Comparison of ENCODE assay signal across 17 cellular contexts in the genomic region with DNA sequence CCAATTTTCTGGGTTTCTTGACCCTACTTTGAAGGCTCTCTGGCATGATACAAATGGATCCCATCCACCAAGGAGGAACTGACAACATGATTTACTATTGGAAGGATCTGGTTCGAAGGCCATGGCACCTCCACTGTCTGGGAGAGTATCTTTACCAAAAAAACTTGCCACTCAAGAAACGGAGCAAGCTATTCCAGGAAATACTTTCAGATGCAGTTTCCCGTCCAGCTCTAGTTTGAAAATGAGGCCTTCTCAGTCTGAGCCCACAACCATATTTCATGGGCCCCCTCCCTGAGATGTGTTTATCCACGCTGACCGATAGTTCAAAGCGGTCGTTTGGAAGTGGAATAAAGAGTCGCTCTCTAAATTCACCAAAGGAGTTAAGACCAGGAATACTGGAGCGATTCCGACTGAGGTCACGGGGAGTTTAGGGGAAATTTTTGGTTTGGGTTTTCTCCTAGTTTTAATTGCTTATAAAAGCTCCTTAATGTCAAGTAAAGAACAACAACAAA.
DNase-seq lines count a peak whose midpoint lies in the region; ATAC-seq, FAIRE-seq and TF ChIP-seq lines count a peak whose summit lies in the region.
"Had no signal": no experiment of that assay in that cellular context is flagged by ENCODE, and none has a peak within 500 bp of the region (broad histone marks: within the 10 kb centered on the region; RNA-seq: fewer than 3 reads in every experiment).

No MANE protein-coding gene starts in this region.

- H3K4me2 ChIP-seq in GM23338 (no peak overlapping the region), H1 (ENCODE audit: insufficient read depth in 1 of 2, low read depth in 2 of 2, low read length in 2 of 2) (no peak overlapping the region)

- 87% methylated on average over 11 of the region's 11 CpGs; no CpG with 5 or more reads in 1 of the 2 experiments for WGBS in H1 (ENCODE audit: extremely low coverage in 1 of 2, insufficient coverage in 1 of 2, insufficient read length in 1 of 2, insufficient replicate concordance in 2 of 2, low coverage in 1 of 2, low lambda C conversion rate in 2 of 2, missing lambda C conversion rate in 1 of 2), 2 experiments
- 57 to 69% methylated on average over 11 of the region's 11 CpGs for WGBS in lung, 2 donors

- H3K27me3 ChIP-seq in GM23338 (ENCODE audit: insufficient read depth) (no peaks in the 10 kb centered on the region), H1 (replicated peaks in 1 of 4; ENCODE audit: control insufficient read depth in 3 of 4, extremely low read depth in 1 of 4, insufficient read depth in 3 of 4, low read length in 3 of 4) (no peaks in the 10 kb centered on the region; a peak in 1 of 7 replicates), lung (ENCODE audit: control insufficient read depth, insufficient read depth) (no peaks in the 10 kb centered on the region)

- TF ChIP-seq EP300 in H1 (IDR thresholded peaks at IDR 0.05; ENCODE audit: borderline replicate concordance in 1 of 2, low read depth in 2 of 2, low read length in 2 of 2): no peak

- DNase-seq in GM23338 (ENCODE audit: low spot score): no peak
- no peak for DNase-seq in H1 (ENCODE audit: low read depth in 1 of 2, low spot score in 2 of 2)
- DNase-seq in lung (ENCODE audit: low spot score): no peak
- no peak for DNase-seq in inferior parietal cortex (ENCODE audit: extremely low spot score)
- DNase-seq in central memory CD4-positive, alpha-beta T cell: no peak
- no peak for DNase-seq in cerebellum (ENCODE audit: low spot score)
- DNase-seq: activated CD4-positive, alpha-beta T cell treated with anti-CD3 and anti-CD28 coated beads, Interleukin-2, amount 10 ng/mL, durations not matched to agents 7 days and 5 days; AML-193; DMS79; erythroblast; naive thymus-derived CD8-positive, alpha-beta T cell; NCI-H1048; NCI-H226; OCI-M1 had no signal

- H2BK20ac ChIP-seq in H1 (ENCODE audit: low read length): no peak overlapping the region

- H3K36me3 ChIP-seq in GM23338 (ENCODE audit: insufficient read depth) (no peaks in the 10 kb centered on the region), H1 (ENCODE audit: control insufficient read depth in 2 of 4, insufficient read depth in 4 of 4, low read length in 3 of 4) (peaks cover 0 to 5% (median 2%) of the 10 kb centered on the region in 4 experiments; a peak in 2 of 8 replicates), lung (ENCODE audit: control insufficient read depth in 2 of 2, insufficient read depth in 2 of 2, low read length in 2 of 2) (peaks cover 0 to 4% of the 10 kb centered on the region in 2 donors)

- no peak overlapping the region for H4K5ac ChIP-seq in H1 (ENCODE audit: insufficient read length, low read depth, low read length)

- no peak overlapping the region for H2AK5ac ChIP-seq in H1 (ENCODE audit: low read depth, low read length)

- no peak for TF ChIP-seq RAD21 in H1 (IDR thresholded peaks at IDR 0.05 in 1 of 2, conservative IDR thresholded peaks at IDR 0.05 in 1 of 2; ENCODE audit: low read depth in 2 of 2, low read length in 2 of 2)

- no peak for FAIRE-seq in H1 (lab: Jason Lieb, UNC)

- H3K56ac ChIP-seq in H1 (replicated peaks; ENCODE audit: insufficient read length, low read depth, low read length): no peak overlapping the region

- H2BK5ac ChIP-seq in H1 (ENCODE audit: low read depth, low read length): no peak overlapping the region

- H3K18ac ChIP-seq in H1 (ENCODE audit: extremely low read depth, low read length): no peak overlapping the region

- H2BK120ac ChIP-seq in H1 (replicated peaks; ENCODE audit: low read depth, low read length): no peak overlapping the region

- H3K4me1 ChIP-seq in GM23338 (ENCODE audit: insufficient read depth) (no peaks in the 10 kb centered on the region; the same call in 1 of the 2 replicates), H1 (replicated peaks in 1 of 4; ENCODE audit: control insufficient read depth in 3 of 4, insufficient read depth in 4 of 4, low read length in 3 of 4) (no peaks in the 10 kb centered on the region; a peak in 1 of 7 replicates), lung (ENCODE audit: control insufficient read depth in 2 of 2, insufficient read depth in 2 of 2, low read length in 2 of 2) (peaks cover 2% of the 10 kb centered on the region in 2 donors)

- H4K20me1 ChIP-seq in GM23338 (replicated peaks; ENCODE audit: insufficient read depth) (peaks cover 28% of the 10 kb centered on the region), H1 (replicated peaks in 1 of 2; ENCODE audit: control insufficient read depth in 1 of 2, insufficient read depth in 2 of 2, low read length in 2 of 2) (peaks cover 4 to 6% of the 10 kb centered on the region in 2 experiments)

- no peak for TF ChIP-seq CTCF in GM23338 (conservative IDR thresholded peaks at IDR 0.05; ENCODE audit: low read depth in 2 of 2)
- no peak for TF ChIP-seq CTCF in H1 (IDR thresholded peaks at IDR 0.05; ENCODE audit: control extremely low read depth in 1 of 3, insufficient read depth in 1 of 3, low read depth in 1 of 3, low read length in 3 of 3)
- TF ChIP-seq CTCF in lung (IDR thresholded peaks at IDR 0.05; ENCODE audit: control extremely low read depth, extremely low read depth): no peak

- H3K9me3 ChIP-seq in H1 (ENCODE audit: insufficient read depth in 2 of 2, low read depth in 1 of 2, low read length in 1 of 2) (no peaks in the 10 kb centered on the region), lung (ENCODE audit: control insufficient read depth in 2 of 2, insufficient read depth in 1 of 2, low read length in 1 of 2) (no peaks in the 10 kb centered on the region)

- no peak overlapping the region for H2BK12ac ChIP-seq in H1 (ENCODE audit: low read depth, low read length)

- no peak overlapping the region for H4K8ac ChIP-seq in H1 (ENCODE audit: extremely low read depth, insufficient read depth, low read length)

- H2AFZ ChIP-seq in GM23338 (no peak overlapping the region), H1 (ENCODE audit: low read length) (no peak overlapping the region)

- H3K27me3 Mint-ChIP-seq in GM23338 (ENCODE audit: insufficient read depth, low read depth, poor library complexity): peaks cover 11% of the 10 kb centered on the region

- H3K4me3 ChIP-seq in GM23338 (no peak overlapping the region), H1 (ENCODE audit: extremely low read depth in 1 of 4, insufficient read depth in 2 of 4, low read depth in 3 of 4, low read length in 4 of 4) (no peak overlapping the region), lung (no peak overlapping the region), skin epidermis (no peak overlapping the region)

- H3K23me2 ChIP-seq in H1 (ENCODE audit: low read depth, low read length): no peaks in the 10 kb centered on the region

- no peak overlapping the region for H4K91ac ChIP-seq in H1 (replicated peaks; ENCODE audit: insufficient read length, low read length)

- TF ChIP-seq POLR2A in H1 (IDR thresholded peaks at IDR 0.05; ENCODE audit: control extremely low read depth in 1 of 2, low read depth in 2 of 2, low read length in 2 of 2): no peak

- H3K4me1 Mint-ChIP-seq in GM23338: peaks cover 7% of the 10 kb centered on the region
- H3K4me1 Mint-ChIP-seq: activated CD4-positive, alpha-beta T cell treated with anti-CD3 and anti-CD28 coated beads, Interleukin-2, amount 10 ng/mL, durations not matched to agents 7 days and 5 days; naive thymus-derived CD8-positive, alpha-beta T cell had no signal

- H3K23ac ChIP-seq in H1 (ENCODE audit: insufficient read length): no peak overlapping the region

- peak overlapping the region; percentile 42 for H3K27ac ChIP-seq in GM23338 (ENCODE audit: low read depth)
- H3K27ac ChIP-seq in H1 (ENCODE audit: low read depth, low read length): no peak overlapping the region
- H3K27ac ChIP-seq in lung (ENCODE audit: low read depth in 1 of 2, low read length in 1 of 2): peak overlapping the region; percentile 39 to 51
- peak overlapping the region in 19 of 21 experiments; percentile 5 to 80 (median 63) for H3K27ac ChIP-seq in skin epidermis

- H3K14ac ChIP-seq in H1 (ENCODE audit: insufficient read length): no peak overlapping the region

- H3K36me3 Mint-ChIP-seq in GM23338 (ENCODE audit: low read depth): peaks cover 5% of the 10 kb centered on the region; the same call in 1 of the 3 replicates
- H3K36me3 Mint-ChIP-seq: naive thymus-derived CD8-positive, alpha-beta T cell had no signal

- H3K79me1 ChIP-seq in H1 (ENCODE audit: low read depth, low read length): peaks cover 4% of the 10 kb centered on the region; the same call in 1 of the 2 replicates

- CTCF ChIA-PET in H1 (lab: Charles Lee; ENCODE audit: partially characterized antibody): interaction anchor here (1.1 to 2.2 kb wide), 3 partner anchors 8 to 20 kb away, joined by 3 to 5 read pairs (median 4); no protein-coding TSS in a partner anchor

- no peak overlapping the region for H3K4ac ChIP-seq in H1 (replicated peaks; ENCODE audit: insufficient read length, low read depth, low read length)

- ATAC-seq in GM23338 (no peak), lung (ENCODE audit: insufficient read depth, low FRiP score) (no peak), GM21737 (IDR thresholded peaks at IDR 0.05; ENCODE audit: unreplicated experiment) (no peak)
- ATAC-seq: naive thymus-derived CD8-positive, alpha-beta T cell had no signal

- H2BK15ac ChIP-seq in H1 (ENCODE audit: low read length): peak overlapping the region; percentile 12; the same call in 1 of the 2 replicates

- H3K79me2 ChIP-seq in GM23338 (replicated peaks; ENCODE audit: insufficient read depth) (peaks cover 81% of the 10 kb centered on the region), H1 (ENCODE audit: control insufficient read depth in 1 of 2, insufficient read depth in 2 of 2, low read length in 2 of 2) (peaks cover 0 to 23% of the 10 kb centered on the region in 2 experiments; a peak in 1 of 4 replicates)

- H3K27ac Mint-ChIP-seq in GM23338: peak overlapping the region; percentile 73; the same call in 1 of the 2 replicates
- H3K27ac Mint-ChIP-seq: activated CD4-positive, alpha-beta T cell treated with anti-CD3 and anti-CD28 coated beads, Interleukin-2, amount 10 ng/mL, durations not matched to agents 7 days and 5 days; T-helper 1 cell treated with Interleukin-12 subunit alpha and Interleukin-12 subunit beta and Interleukin-4 antibody, amounts not matched to agents 30 μg/mL and 1 μg/mL, for 36 hours had no signal

- no peaks in the 10 kb centered on the region for H3K9me3 Mint-ChIP-seq in GM23338
- H3K9me3 Mint-ChIP-seq: activated CD4-positive, alpha-beta T cell treated with anti-CD3 and anti-CD28 coated beads, Interleukin-2, amount 10 ng/mL, durations not matched to agents 7 days and 5 days; naive thymus-derived CD8-positive, alpha-beta T cell; T-helper 1 cell treated with Interleukin-12 subunit alpha and Interleukin-12 subunit beta and Interleukin-4 antibody, amounts not matched to agents 30 μg/mL and 1 μg/mL, for 36 hours had no signal

- no peaks in the 10 kb centered on the region for H3F3A ChIP-seq in GM23338 (replicated peaks; ENCODE audit: low read depth)

- no peaks in the 10 kb centered on the region for H3K9me2 ChIP-seq in GM23338 (ENCODE audit: insufficient read depth)

- H3K9ac ChIP-seq in H1 (replicated peaks in 1 of 4; ENCODE audit: extremely low read depth in 1 of 4, low read depth in 3 of 4, low read length in 3 of 4): no peak overlapping the region

- POLR2A ChIA-PET in H1 (lab: Charles Lee; ENCODE audit: partially characterized antibody): interaction anchor here (1.1 kb wide), 1 partner anchor 14 kb away, joined by 4 read pairs; no protein-coding TSS in a partner anchor

- no peak overlapping the region for H3K4me3 Mint-ChIP-seq in GM23338
- H3K4me3 Mint-ChIP-seq: activated CD4-positive, alpha-beta T cell treated with anti-CD3 and anti-CD28 coated beads, Interleukin-2, amount 10 ng/mL, durations not matched to agents 7 days and 5 days; naive thymus-derived CD8-positive, alpha-beta T cell; T-helper 1 cell treated with Interleukin-12 subunit alpha and Interleukin-12 subunit beta and Interleukin-4 antibody, amounts not matched to agents 30 μg/mL and 1 μg/mL, for 36 hours had no signal
